Comparison of ENCODE assay signal across 21 cellular contexts in the genomic region with DNA sequence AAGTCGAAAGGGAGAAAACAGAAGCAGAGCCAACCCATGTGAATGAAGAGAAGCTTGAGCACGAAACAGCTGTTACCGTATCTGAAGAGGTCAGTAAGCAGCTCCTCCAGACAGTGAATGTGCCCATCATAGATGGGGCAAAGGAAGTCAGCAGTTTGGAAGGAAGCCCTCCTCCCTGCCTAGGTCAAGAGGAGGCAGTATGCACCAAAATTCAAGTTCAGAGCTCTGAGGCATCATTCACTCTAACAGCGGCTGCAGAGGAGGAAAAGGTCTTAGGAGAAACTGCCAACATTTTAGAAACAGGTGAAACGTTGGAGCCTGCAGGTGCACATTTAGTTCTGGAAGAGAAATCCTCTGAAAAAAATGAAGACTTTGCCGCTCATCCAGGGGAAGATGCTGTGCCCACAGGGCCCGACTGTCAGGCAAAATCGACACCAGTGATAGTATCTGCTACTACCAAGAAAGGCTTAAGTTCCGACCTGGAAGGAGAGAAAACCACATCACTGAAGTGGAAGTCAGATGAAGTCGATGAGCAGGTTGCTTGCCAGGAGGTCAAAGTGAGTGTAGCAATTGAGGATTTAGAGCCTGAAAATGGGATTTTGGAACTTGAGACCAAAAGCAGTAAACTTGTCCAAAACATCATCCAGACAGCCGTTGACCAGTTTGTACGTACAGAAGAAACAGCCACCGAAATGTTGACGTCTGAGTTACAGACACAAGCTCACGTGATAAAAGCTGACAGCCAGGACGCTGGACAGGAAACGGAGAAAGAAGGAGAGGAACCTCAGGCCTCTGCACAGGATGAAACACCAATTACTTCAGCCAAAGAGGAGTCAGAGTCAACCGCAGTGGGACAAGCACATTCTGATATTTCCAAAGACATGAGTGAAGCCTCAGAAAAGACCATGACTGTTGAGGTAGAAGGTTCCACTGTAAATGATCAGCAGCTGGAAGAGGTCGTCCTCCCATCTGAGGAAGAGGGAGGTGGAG.
"Had no signal": no experiment of that assay in that cellular context is flagged by ENCODE, and none has a peak within 500 bp of the region (broad histone marks: within the 10 kb centered on the region; RNA-seq: fewer than 3 reads in every experiment).

No MANE protein-coding gene starts in this region.

- H3K9me3 Mint-ChIP-seq: activated CD4-positive, alpha-beta T cell treated with anti-CD3 and anti-CD28 coated beads, Interleukin-2, amount 10 ng/mL, durations not matched to agents 7 days and 5 days had no signal

- H3K27ac Mint-ChIP-seq: activated CD4-positive, alpha-beta T cell treated with anti-CD3 and anti-CD28 coated beads, Interleukin-2, amount 10 ng/mL, durations not matched to agents 7 days and 5 days; activated naive CD8-positive, alpha-beta T cell; nephron progenitor cell had no signal

- H3K27me3 ChIP-seq: foreskin keratinocyte, tibial artery had no signal

- H3K36me3 Mint-ChIP-seq: activated naive CD8-positive, alpha-beta T cell had no signal

- H3K4me3 Mint-ChIP-seq: activated CD4-positive, alpha-beta T cell treated with anti-CD3 and anti-CD28 coated beads, Interleukin-2, amount 10 ng/mL, durations not matched to agents 7 days and 5 days; activated naive CD8-positive, alpha-beta T cell; nephron progenitor cell had no signal

- H3K27ac ChIP-seq: foreskin keratinocyte, lower lobe of right lung, tibial artery had no signal

- DNase-seq: activated CD4-positive, alpha-beta T cell treated with anti-CD3 and anti-CD28 coated beads, Interleukin-2, amount 10 ng/mL, durations not matched to agents 7 days and 5 days; activated CD4-positive, CD25-positive, alpha-beta regulatory T cell; activated CD8-positive, alpha-beta memory T cell treated with anti-CD3 and anti-CD28 coated beads for 24 hours; activated CD8-positive, alpha-beta memory T cell treated with anti-CD3 and anti-CD28 coated beads, Interleukin-2, amount 50 U/mL, for 48 hours; activated gamma-delta T cell treated with Interleukin-2 at 50 U/mL for 16 hours; activated T-cell treated with anti-CD3 and anti-CD28 coated beads, Interleukin-2, amount 50 U/mL, for 48 hours; effector CD4-positive, alpha-beta T cell; foreskin keratinocyte; hypothalamus; islet precursor cell; left colon; lower lobe of right lung; midbrain; nephron progenitor cell; nucleus accumbens; stimulated activated CD8-positive, alpha-beta memory T cell treated with anti-CD3 and anti-CD28 coated beads, Interleukin-4, amount 100 ng/mL, for 48 hours; stimulated activated naive CD4-positive, alpha-beta T cell treated with Interleukin-2 at 50 U/mL for 16 hours; T-helper 1 cell; T1000; tibial artery had no signal

- H3K9me3 ChIP-seq: lower lobe of right lung, tibial artery had no signal

- H3K4me3 ChIP-seq: lower lobe of right lung, tibial artery had no signal

- ATAC-seq: foreskin keratinocyte, left colon, lower lobe of right lung had no signal

- H3K4me1 ChIP-seq: foreskin keratinocyte, lower lobe of right lung had no signal
